ENCODE assay signal across 16 cellular contexts in the genomic region with DNA sequence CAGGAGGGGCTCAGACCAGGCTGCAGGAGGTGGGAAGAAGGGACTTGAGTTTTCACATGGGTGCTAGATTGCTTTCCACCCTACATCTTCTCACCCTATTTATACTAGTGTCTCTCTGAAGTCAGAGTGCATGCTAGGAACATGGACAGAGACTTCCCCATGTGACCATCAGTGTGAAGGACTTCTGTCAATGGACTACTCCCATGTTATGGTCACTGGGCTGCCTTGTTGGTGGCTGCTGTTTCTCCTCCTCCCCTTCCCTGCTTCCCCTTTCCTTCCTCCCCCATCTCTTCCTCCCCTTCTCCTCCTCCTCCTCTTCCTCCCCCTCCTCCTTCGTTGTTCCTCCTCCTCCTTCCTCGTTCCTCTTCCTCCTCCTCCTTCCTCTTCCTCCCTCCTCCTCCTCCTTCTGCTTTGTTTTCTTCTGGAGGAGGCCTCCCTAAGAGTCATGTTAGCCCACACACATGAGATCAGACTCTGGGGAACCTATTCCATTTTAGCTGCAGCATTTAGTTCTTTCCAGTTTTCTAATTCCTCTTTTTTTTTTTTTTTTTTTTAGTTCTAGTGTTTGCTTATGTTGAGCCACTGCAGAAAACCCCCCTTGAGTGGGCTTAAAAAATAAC. TPM values are rescaled to one million over a fixed set of nuclear protein-coding genes. Genes with fewer than 3 reads are reported as not detected.
A peak's percentile ranks its signal among the peaks of the same experiment; 100 is the strongest.
DNase-seq lines count a peak whose midpoint lies in the region; ATAC-seq and TF ChIP-seq lines count a peak whose summit lies in the region.
"Had no signal": no experiment of that assay in that cellular context is flagged by ENCODE, and none has a peak within 500 bp of the region (broad histone marks: within the 10 kb centered on the region; RNA-seq: fewer than 3 reads in every experiment).

No MANE protein-coding gene starts in this region.

- H3K4me1 Mint-ChIP-seq in activated naive CD8-positive, alpha-beta T cell treated with anti-CD3 and anti-CD28 coated beads, Interleukin-2, amount 10 ng/mL, durations not matched to agents 7 days and 5 days: peaks cover 25% of the 10 kb centered on the region
- peaks cover 35% of the 10 kb centered on the region for H3K4me1 Mint-ChIP-seq in activated naive CD8-positive, alpha-beta T cell treated with anti-CD3 and anti-CD28 coated beads, Interleukin-2, amount 50 U/mL, for 24 hours
- peaks cover 51 to 85% of the 10 kb centered on the region in 2 donors for H3K4me1 Mint-ChIP-seq in stimulated activated naive B cell treated with anti-CD40 and anti-IgM and Interleukin-4, amounts not matched to agents 10 μg/mL and 1 μg/mL and 100 μg/mL, for 72 hours
- peaks cover 39% of the 10 kb centered on the region for H3K4me1 Mint-ChIP-seq in HFFc6 (ENCODE audit: low read depth)

- intact Hi-C loops in PC-3 (cut with micrococcal nuclease) (no loop called here), heart left ventricle (cut with DNase I) (no loop called here)

- H3K9ac ChIP-seq in PC-3 (ENCODE audit: low read length) (no peak overlapping the region), smooth muscle cell (ENCODE audit: low read depth) (no peak overlapping the region)

- peaks cover 5% of the 10 kb centered on the region for H3K27me3 Mint-ChIP-seq in activated naive CD8-positive, alpha-beta T cell treated with anti-CD3 and anti-CD28 coated beads, Interleukin-2, amount 10 ng/mL, durations not matched to agents 7 days and 5 days
- no peaks in the 10 kb centered on the region for H3K27me3 Mint-ChIP-seq in activated naive CD8-positive, alpha-beta T cell treated with anti-CD3 and anti-CD28 coated beads, Interleukin-2, amount 50 U/mL, for 24 hours
- H3K27me3 Mint-ChIP-seq in stimulated activated naive B cell treated with anti-CD40 and anti-IgM and Interleukin-4, amounts not matched to agents 10 μg/mL and 1 μg/mL and 100 μg/mL, for 72 hours: no peaks in the 10 kb centered on the region
- H3K27me3 Mint-ChIP-seq in HFFc6 (ENCODE audit: insufficient read depth): no peaks in the 10 kb centered on the region; the same call in 1 of the 2 replicates

- DNase-seq in activated naive CD8-positive, alpha-beta T cell treated with anti-CD3 and anti-CD28 coated beads, Interleukin-2, amount 10 ng/mL, durations not matched to agents 7 days and 5 days: no peak
- no peak for DNase-seq in activated naive CD8-positive, alpha-beta T cell treated with anti-CD3 and anti-CD28 coated beads, Interleukin-2, amount 50 U/mL, for 24 hours
- DNase-seq in PC-3 (no peak), heart left ventricle (no peak), smooth muscle cell (lab: John Stamatoyannopoulos, UW; ENCODE audit: unreplicated experiment) (no peak), HFFc6 (no peak)
- DNase-seq in stimulated activated naive B cell treated with anti-CD40 and anti-IgM and Interleukin-4, amounts not matched to agents 10 μg/mL and 1 μg/mL and 100 μg/mL, for 72 hours: no peak
- DNase-seq: activated naive CD4-positive, alpha-beta T cell treated with anti-CD3 and anti-CD28 coated beads for 36 hours; effector CD4-positive, alpha-beta T cell; mesendoderm; NCI-H187 treated with DMSO at 0.1 percent for 48 hours; NCI-H526; SHP77 treated with DMSO at 0.1 percent for 48 hours had no signal

- H3F3A ChIP-seq in PC-3 (ENCODE audit: low read length, unreplicated experiment) (no peaks in the 10 kb centered on the region), smooth muscle cell (ENCODE audit: low read depth) (peaks cover 6% of the 10 kb centered on the region)

- H3K79me2 ChIP-seq in PC-3 (ENCODE audit: low read length) (no peaks in the 10 kb centered on the region), smooth muscle cell (ENCODE audit: low read depth) (no peaks in the 10 kb centered on the region)

- CTCF ChIA-PET in PC-3 (lab: Charles Lee): no interaction called here

- no peaks in the 10 kb centered on the region for H3K9me2 ChIP-seq in PC-3 (replicated peaks; ENCODE audit: low read length)

- peaks cover 38% of the 10 kb centered on the region for H3K4me1 ChIP-seq in PC-3 (ENCODE audit: insufficient read depth, low read length)
- H3K4me1 ChIP-seq in heart left ventricle: peaks cover 7 to 52% (median 19%) of the 10 kb centered on the region in 12 donors
- peaks cover 26% of the 10 kb centered on the region for H3K4me1 ChIP-seq in smooth muscle cell (ENCODE audit: low read depth)
- H3K4me1 ChIP-seq: body of pancreas had no signal

- H3K9me3 ChIP-seq in PC-3 (ENCODE audit: low read length) (no peaks in the 10 kb centered on the region), heart left ventricle (no peaks in the 10 kb centered on the region), smooth muscle cell (replicated peaks; ENCODE audit: low read depth) (no peaks in the 10 kb centered on the region)
- H3K9me3 ChIP-seq: body of pancreas had no signal

- no peak overlapping the region for H2AFZ ChIP-seq in PC-3 (ENCODE audit: low read length)
- H2AFZ ChIP-seq in smooth muscle cell (ENCODE audit: low read depth): no peak overlapping the region

- H3K9me3 Mint-ChIP-seq in activated naive CD8-positive, alpha-beta T cell treated with anti-CD3 and anti-CD28 coated beads, Interleukin-2, amount 10 ng/mL, durations not matched to agents 7 days and 5 days: no peaks in the 10 kb centered on the region
- H3K9me3 Mint-ChIP-seq in activated naive CD8-positive, alpha-beta T cell treated with anti-CD3 and anti-CD28 coated beads, Interleukin-2, amount 50 U/mL, for 24 hours: no peaks in the 10 kb centered on the region
- H3K9me3 Mint-ChIP-seq in stimulated activated naive B cell treated with anti-CD40 and anti-IgM and Interleukin-4, amounts not matched to agents 10 μg/mL and 1 μg/mL and 100 μg/mL, for 72 hours: no peaks in the 10 kb centered on the region
- no peaks in the 10 kb centered on the region for H3K9me3 Mint-ChIP-seq in HFFc6
- H3K9me3 Mint-ChIP-seq: activated naive CD4-positive, alpha-beta T cell treated with anti-CD3 and anti-CD28 coated beads for 36 hours had no signal

- no peak overlapping the region for H3K4me3 ChIP-seq in PC-3 (ENCODE audit: low read length)
- no peak overlapping the region for H3K4me3 ChIP-seq in heart left ventricle
- no peak overlapping the region for H3K4me3 ChIP-seq in smooth muscle cell
- H3K4me3 ChIP-seq: body of pancreas had no signal

- no peak overlapping the region for H3K4me3 Mint-ChIP-seq in activated naive CD8-positive, alpha-beta T cell treated with anti-CD3 and anti-CD28 coated beads, Interleukin-2, amount 10 ng/mL, durations not matched to agents 7 days and 5 days
- H3K4me3 Mint-ChIP-seq in activated naive CD8-positive, alpha-beta T cell treated with anti-CD3 and anti-CD28 coated beads, Interleukin-2, amount 50 U/mL, for 24 hours: no peak overlapping the region
- peak overlapping the region in 1 of 2 donors; percentile 26 for H3K4me3 Mint-ChIP-seq in stimulated activated naive B cell treated with anti-CD40 and anti-IgM and Interleukin-4, amounts not matched to agents 10 μg/mL and 1 μg/mL and 100 μg/mL, for 72 hours
- no peak overlapping the region for H3K4me3 Mint-ChIP-seq in HFFc6
- H3K4me3 Mint-ChIP-seq: activated naive CD4-positive, alpha-beta T cell treated with anti-CD3 and anti-CD28 coated beads for 36 hours had no signal

- H3K36me3 Mint-ChIP-seq in activated naive CD8-positive, alpha-beta T cell treated with anti-CD3 and anti-CD28 coated beads, Interleukin-2, amount 10 ng/mL, durations not matched to agents 7 days and 5 days: no peaks in the 10 kb centered on the region
- no peaks in the 10 kb centered on the region for H3K36me3 Mint-ChIP-seq in activated naive CD8-positive, alpha-beta T cell treated with anti-CD3 and anti-CD28 coated beads, Interleukin-2, amount 50 U/mL, for 24 hours (ENCODE audit: low read depth)
- H3K36me3 Mint-ChIP-seq in stimulated activated naive B cell treated with anti-CD40 and anti-IgM and Interleukin-4, amounts not matched to agents 10 μg/mL and 1 μg/mL and 100 μg/mL, for 72 hours: no peaks in the 10 kb centered on the region
- no peaks in the 10 kb centered on the region for H3K36me3 Mint-ChIP-seq in HFFc6 (ENCODE audit: low read depth)

- H3K4me2 ChIP-seq in PC-3 (ENCODE audit: low read length) (no peak overlapping the region), smooth muscle cell (no peak overlapping the region)

- no peak overlapping the region for H3K27ac Mint-ChIP-seq in activated naive CD8-positive, alpha-beta T cell treated with anti-CD3 and anti-CD28 coated beads, Interleukin-2, amount 10 ng/mL, durations not matched to agents 7 days and 5 days
- H3K27ac Mint-ChIP-seq in activated naive CD8-positive, alpha-beta T cell treated with anti-CD3 and anti-CD28 coated beads, Interleukin-2, amount 50 U/mL, for 24 hours: no peak overlapping the region
- peak overlapping the region; percentile 79 for H3K27ac Mint-ChIP-seq in stimulated activated naive B cell treated with anti-CD40 and anti-IgM and Interleukin-4, amounts not matched to agents 10 μg/mL and 1 μg/mL and 100 μg/mL, for 72 hours
- no peak overlapping the region for H3K27ac Mint-ChIP-seq in HFFc6
- H3K27ac Mint-ChIP-seq: activated naive CD4-positive, alpha-beta T cell treated with anti-CD3 and anti-CD28 coated beads for 36 hours had no signal

- TF ChIP-seq POLR2A in heart left ventricle (IDR thresholded peaks at IDR 0.05): no peak

- peak; percentile 35 for ATAC-seq in activated naive CD8-positive, alpha-beta T cell treated with anti-CD3 and anti-CD28 coated beads, Interleukin-2, amount 10 ng/mL, durations not matched to agents 7 days and 5 days (ENCODE audit: low read depth)
- no peak for ATAC-seq in activated naive CD8-positive, alpha-beta T cell treated with anti-CD3 and anti-CD28 coated beads, Interleukin-2, amount 50 U/mL, for 24 hours
- ATAC-seq in PC-3 (no peak), heart left ventricle (peak in 3 of 4 donors; percentile 47 to 53 (median 49)), GM18511 (IDR thresholded peaks at IDR 0.05; ENCODE audit: unreplicated experiment) (no peak)
- ATAC-seq in stimulated activated naive B cell treated with anti-CD40 and anti-IgM and Interleukin-4, amounts not matched to agents 10 μg/mL and 1 μg/mL and 100 μg/mL, for 72 hours (replicated peaks): peak in 1 of 2 donors; percentile 15
- ATAC-seq: body of pancreas had no signal

- no peaks in the 10 kb centered on the region for H3K27me3 ChIP-seq in PC-3 (ENCODE audit: low read length)
- no peaks in the 10 kb centered on the region for H3K27me3 ChIP-seq in heart left ventricle
- no peaks in the 10 kb centered on the region for H3K27me3 ChIP-seq in smooth muscle cell (ENCODE audit: low read depth)
- H3K27me3 ChIP-seq: body of pancreas had no signal

- POLR2A ChIA-PET in activated naive CD8-positive, alpha-beta T cell treated with anti-CD3 and anti-CD28 coated beads, Interleukin-2, amount 10 ng/mL, durations not matched to agents 7 days and 5 days (lab: Charles Lee): no interaction called here
- POLR2A ChIA-PET in PC-3 (lab: Charles Lee; ENCODE audit: unreplicated experiment): no interaction called here

- H4K20me1 ChIP-seq in PC-3 (ENCODE audit: low read length) (no peaks in the 10 kb centered on the region), smooth muscle cell (ENCODE audit: low read depth) (no peaks in the 10 kb centered on the region)

- H3K36me3 ChIP-seq in PC-3 (ENCODE audit: low read depth, low read length) (no peaks in the 10 kb centered on the region), heart left ventricle (no peaks in the 10 kb centered on the region), smooth muscle cell (ENCODE audit: low read depth) (no peaks in the 10 kb centered on the region)

- H3K27ac ChIP-seq in PC-3 (ENCODE audit: low read length) (peak overlapping the region; percentile 36; the same call in 1 of the 2 replicates), heart left ventricle (peak overlapping the region in 1 of 12 donors; percentile 76), smooth muscle cell (ENCODE audit: low read depth) (no peak overlapping the region)
- H3K27ac ChIP-seq: body of pancreas, VCaP had no signal

- BruUV-seq in PC-3 (replicated peaks; lab: Mats Ljungman, UMichigan): no TSS peak

- TF ChIP-seq CTCF in PC-3 (conservative IDR thresholded peaks at IDR 0.05; ENCODE audit: low read depth, low read length) (no peak), heart left ventricle (IDR thresholded peaks at IDR 0.05) (no peak), smooth muscle cell (IDR thresholded peaks at IDR 0.05; ENCODE audit: borderline replicate concordance, insufficient read depth, poor library complexity, severe bottlenecking) (no peak), HFFc6 (IDR thresholded peaks at IDR 0.05) (no peak)

- 25 to 38% (median 33%) methylated on average over 2 of the region's 2 CpGs for WGBS in heart left ventricle, 4 donors
- WGBS in smooth muscle cell (ENCODE audit: low lambda C conversion rate): 0% methylated on average over 2 of the region's 2 CpGs

RNA-seq across cellular contexts. Expression of a gene that starts 35.8 kb away (rescaled TPM):
- total RNA-seq in activated naive CD8-positive, alpha-beta T cell treated with anti-CD3 and anti-CD28 coated beads, Interleukin-2, amount 10 ng/mL, durations not matched to agents 7 days and 5 days: 10 to 100 TPM; 36.6 to 36.8 TPM
- total RNA-seq in PC-3 (2014; rRNA removed): 100 and 126 TPM in 2 replicates
- 10 to 100 TPM; 12.8 to 22.7 (median 18.4) TPM for total RNA-seq in heart left ventricle
- polyA plus RNA-seq in heart left ventricle: 10 to 100 TPM; 19.9 to 23.4 TPM
- 32.6 and 35.1 TPM in 2 replicates for total RNA-seq in smooth muscle cell
- 39.9 and 56.2 TPM in 2 replicates for polyA plus RNA-seq in smooth muscle cell
- total RNA-seq in HFFc6 (2021; fragmentation: NEBNext Ultra II Directional; extraction: Animal tissue kit (Norgen Biotek cat#: 25700)): 10 to 100 TPM; 35.7 to 49.1 (median 43.4) TPM

Comparison
In these comparisons a context has a peak if more than half of its experiments do, and no peak if none do; other contexts are left out.
1. ATAC-seq: peak in activated naive CD8-positive, alpha-beta T cell treated with anti-CD3 and anti-CD28 coated beads, Interleukin-2, amount 10 ng/mL, durations not matched to agents 7 days and 5 days (single experiment) and heart left ventricle (3 of 4); none in activated naive CD8-positive, alpha-beta T cell treated with anti-CD3 and anti-CD28 coated beads, Interleukin-2, amount 50 U/mL, for 24 hours (single experiment), PC-3 (single experiment) and GM18511 (single experiment).